Comparison of ENCODE assay signal across 2 cellular contexts in genomic region chr20:2302369-2302768, GRCh38.
TF ChIP-seq lines count a peak whose summit lies in the region.

No MANE protein-coding gene starts in this region.

TF ChIP-seq in GM23338, 12 proteins besides CTCF, POLR2A, EP300 and RAD21:
- TF ChIP-seq REST (IDR thresholded peaks at IDR 0.05; ENCODE audit: unreplicated experiment) (no peak), CREB1 (CRISPR knock-in tag; IDR thresholded peaks at IDR 0.05; ENCODE audit: low read depth) (no peak), EZH2phosphoT487 (IDR thresholded peaks at IDR 0.05; ENCODE audit: unreplicated experiment) (no peak)

TF ChIP-seq in K562, 482 proteins besides CTCF, POLR2A, EP300 and RAD21:
- no peak for TF ChIP-seq CBFA2T3 (IDR thresholded peaks at IDR 0.05)
- TF ChIP-seq SMARCC2 (IDR thresholded peaks at IDR 0.05; ENCODE audit: low read depth), result no peak
- no peak for TF ChIP-seq CBFB (CRISPR knock-in tag; IDR thresholded peaks at IDR 0.05)
- TF ChIP-seq MXI1 (IDR thresholded peaks at IDR 0.05; ENCODE audit: low read depth, low read length), result no peak
- TF ChIP-seq, protein P1, sequence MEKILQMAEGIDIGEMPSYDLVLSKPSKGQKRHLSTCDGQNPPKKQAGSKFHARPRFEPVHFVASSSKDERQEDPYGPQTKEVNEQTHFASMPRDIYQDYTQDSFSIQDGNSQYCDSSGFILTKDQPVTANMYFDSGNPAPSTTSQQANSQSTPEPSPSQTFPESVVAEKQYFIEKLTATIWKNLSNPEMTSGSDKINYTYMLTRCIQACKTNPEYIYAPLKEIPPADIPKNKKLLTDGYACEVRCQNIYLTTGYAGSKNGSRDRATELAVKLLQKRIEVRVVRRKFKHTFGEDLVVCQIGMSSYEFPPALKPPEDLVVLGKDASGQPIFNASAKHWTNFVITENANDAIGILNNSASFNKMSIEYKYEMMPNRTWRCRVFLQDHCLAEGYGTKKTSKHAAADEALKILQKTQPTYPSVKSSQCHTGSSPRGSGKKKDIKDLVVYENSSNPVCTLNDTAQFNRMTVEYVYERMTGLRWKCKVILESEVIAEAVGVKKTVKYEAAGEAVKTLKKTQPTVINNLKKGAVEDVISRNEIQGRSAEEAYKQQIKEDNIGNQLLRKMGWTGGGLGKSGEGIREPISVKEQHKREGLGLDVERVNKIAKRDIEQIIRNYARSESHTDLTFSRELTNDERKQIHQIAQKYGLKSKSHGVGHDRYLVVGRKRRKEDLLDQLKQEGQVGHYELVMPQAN (IDR thresholded peaks at IDR 0.05; ENCODE audit: borderline replicate concordance), result no peak
- TF ChIP-seq MAFG (tag; conservative IDR thresholded peaks at IDR 0.05), result no peak
- no peak for TF ChIP-seq FOXA3 (CRISPR knock-in tag; conservative IDR thresholded peaks at IDR 0.05 in 1 of 2, IDR thresholded peaks at IDR 0.05 in 1 of 2)
- TF ChIP-seq SREBF2 (CRISPR knock-in tag; IDR thresholded peaks at IDR 0.05), result no peak
- TF ChIP-seq LARP7 (IDR thresholded peaks at IDR 0.05), result no peak
